In genomic region chr15:63909819-63910437, GRCh38 we compare ENCODE assay signal across 1 cellular context.
TF ChIP-seq lines count a peak whose summit lies in the region.

No MANE protein-coding gene starts in this region.

TF ChIP-seq in K562, 482 proteins besides CTCF, POLR2A, EP300 and RAD21 (continued from another document):
- TF ChIP-seq CBFA2T3 (IDR thresholded peaks at IDR 0.05) (no peak), STAG1 (CRISPR knock-in tag; IDR thresholded peaks at IDR 0.05; ENCODE audit: borderline replicate concordance) (no peak), IFI16 (CRISPR knock-in tag; IDR thresholded peaks at IDR 0.05) (no peak), SRSF3 (IDR thresholded peaks at IDR 0.05; ENCODE audit: insufficient read depth, low read length) (no peak), FOXA1 (IDR thresholded peaks at IDR 0.05; ENCODE audit: borderline replicate concordance) (no peak), RCOR1 (IDR thresholded peaks at IDR 0.05; ENCODE audit: borderline replicate concordance in 1 of 2, low read depth in 2 of 2, low read length in 2 of 2) (no peak), ZNF431 (CRISPR knock-in tag; IDR thresholded peaks at IDR 0.05) (no peak), HNRNPUL1 (IDR thresholded peaks at IDR 0.05; ENCODE audit: low read length) (no peak)
TF ChIP-seq in K562: peak in this region for 0.
